9 cellular contexts compared by ENCODE assay signal in genomic region chr12:7460375-7461259, GRCh38. TPM values are rescaled to one million over a fixed set of nuclear protein-coding genes. Genes with fewer than 3 reads are reported as not detected.
A peak's percentile ranks its signal among the peaks of the same experiment; 100 is the strongest.
DNase-seq lines count a peak whose midpoint lies in the region; ATAC-seq and TF ChIP-seq lines count a peak whose summit lies in the region.
"Had no signal": no experiment of that assay in that cellular context is flagged by ENCODE, and none has a peak within 500 bp of the region (broad histone marks: within the 10 kb centered on the region; RNA-seq: fewer than 3 reads in every experiment).

No MANE protein-coding gene starts in this region.

- no peak overlapping the region for H3K27ac Mint-ChIP-seq in CD8-positive, alpha-beta memory T cell
- H3K27ac Mint-ChIP-seq in GM23338 (no peak overlapping the region), endothelial cell (ENCODE audit: unreplicated experiment) (no peak overlapping the region)
- H3K27ac Mint-ChIP-seq: stimulated activated naive CD8-positive, alpha-beta T cell treated with anti-CD3 and anti-CD28 coated beads, Interleukin-15, Interleukin-2, amounts not matched to agents 100 ng/mL and 50 ng/mL, for 24 hours had no signal

- H3F3A ChIP-seq in GM23338 (replicated peaks; ENCODE audit: low read depth): no peaks in the 10 kb centered on the region

- TF ChIP-seq CTCF in GM23338 (conservative IDR thresholded peaks at IDR 0.05; ENCODE audit: low read depth in 2 of 2) (peak; percentile 87 to 91), endothelial cell (IDR thresholded peaks at IDR 0.05; ENCODE audit: unreplicated experiment) (peak; percentile 71)

- no peaks in the 10 kb centered on the region for H3K36me3 ChIP-seq in CD8-positive, alpha-beta memory T cell (ENCODE audit: insufficient read depth, low read length)
- no peaks in the 10 kb centered on the region for H3K36me3 ChIP-seq in GM23338 (ENCODE audit: insufficient read depth)

- no peaks in the 10 kb centered on the region for H3K4me1 ChIP-seq in CD8-positive, alpha-beta memory T cell (ENCODE audit: insufficient read depth, low read length)
- no peaks in the 10 kb centered on the region for H3K4me1 ChIP-seq in GM23338 (ENCODE audit: insufficient read depth)

- H3K4me3 ChIP-seq in CD8-positive, alpha-beta memory T cell (ENCODE audit: low read length): no peak overlapping the region
- no peak overlapping the region for H3K4me3 ChIP-seq in GM23338

- H3K79me2 ChIP-seq in GM23338 (replicated peaks; ENCODE audit: insufficient read depth): no peaks in the 10 kb centered on the region

- H3K27me3 Mint-ChIP-seq in CD8-positive, alpha-beta memory T cell: peaks cover 3 to 15% of the 10 kb centered on the region in 2 donors
- no peaks in the 10 kb centered on the region for H3K27me3 Mint-ChIP-seq in GM23338 (ENCODE audit: insufficient read depth, low read depth, poor library complexity)
- peaks cover 1% of the 10 kb centered on the region for H3K27me3 Mint-ChIP-seq in endothelial cell (ENCODE audit: unreplicated experiment)

- H3K27ac ChIP-seq in CD8-positive, alpha-beta memory T cell (ENCODE audit: low read depth, low read length): no peak overlapping the region
- no peak overlapping the region for H3K27ac ChIP-seq in GM23338 (ENCODE audit: low read depth)

- ATAC-seq in GM23338: peak; percentile 100
- ATAC-seq in GM21529 (IDR thresholded peaks at IDR 0.05; ENCODE audit: unreplicated experiment): no peak

- no peaks in the 10 kb centered on the region for H3K4me1 Mint-ChIP-seq in CD8-positive, alpha-beta memory T cell
- H3K4me1 Mint-ChIP-seq in GM23338 (peaks cover 4% of the 10 kb centered on the region; the same call in 2 of the 3 replicates), endothelial cell (ENCODE audit: unreplicated experiment) (no peaks in the 10 kb centered on the region)

- no peaks in the 10 kb centered on the region for H3K9me3 ChIP-seq in CD8-positive, alpha-beta memory T cell (ENCODE audit: low read length)

- peak overlapping the region; percentile 50 for H2AFZ ChIP-seq in GM23338

- H3K27me3 ChIP-seq in CD8-positive, alpha-beta memory T cell (ENCODE audit: insufficient read depth, low read length, poor library complexity, severe bottlenecking): no peaks in the 10 kb centered on the region
- no peaks in the 10 kb centered on the region for H3K27me3 ChIP-seq in GM23338 (ENCODE audit: insufficient read depth)

- H3K4me2 ChIP-seq in GM23338: no peak overlapping the region

- H3K9me3 Mint-ChIP-seq in CD8-positive, alpha-beta memory T cell: peaks cover 0 to 2% (median under 1%) of the 10 kb centered on the region in 5 donors
- H3K9me3 Mint-ChIP-seq in GM23338: no peaks in the 10 kb centered on the region
- H3K9me3 Mint-ChIP-seq in endothelial cell (ENCODE audit: unreplicated experiment): no peaks in the 10 kb centered on the region
- H3K9me3 Mint-ChIP-seq: stimulated activated naive CD8-positive, alpha-beta T cell treated with anti-CD3 and anti-CD28 coated beads, Interleukin-15, Interleukin-2, amounts not matched to agents 100 ng/mL and 50 ng/mL, for 24 hours had no signal

- DNase-seq in CD8-positive, alpha-beta memory T cell: peak in 4 of 5 donors; percentile 4 to 68 (median 24)
- DNase-seq in GM23338 (ENCODE audit: low spot score): peak; percentile 84
- DNase-seq in NCI-H2196 treated with DMSO at 0.1 percent for 48 hours (lab: John Stamatoyannopoulos, UW; ENCODE audit: unreplicated experiment): peak; percentile 0
- peak; percentile 55 to 62 for DNase-seq in activated CD4-positive, alpha-beta T cell treated with anti-CD3 and anti-CD28 coated beads, Interleukin-2, amount 50 U/mL, for 48 hours
- peak; percentile 59 for DNase-seq in endothelial cell (ENCODE audit: low spot score)
- peak; percentile 40 for DNase-seq in middle frontal gyrus (ENCODE audit: extremely low spot score, low spot score)
- peak; percentile 27 for DNase-seq in stimulated activated naive CD4-positive, alpha-beta T cell treated with Interleukin-2 at 50 U/mL for 16 hours (lab: John Stamatoyannopoulos, UW)

- no peaks in the 10 kb centered on the region for H3K9me2 ChIP-seq in GM23338 (ENCODE audit: insufficient read depth)

- H4K20me1 ChIP-seq in GM23338 (replicated peaks; ENCODE audit: insufficient read depth): no peaks in the 10 kb centered on the region

- H3K36me3 Mint-ChIP-seq in CD8-positive, alpha-beta memory T cell: no peaks in the 10 kb centered on the region
- H3K36me3 Mint-ChIP-seq in GM23338 (ENCODE audit: low read depth) (no peaks in the 10 kb centered on the region), endothelial cell (ENCODE audit: low read depth, unreplicated experiment) (no peaks in the 10 kb centered on the region)

- CTCF ChIA-PET in CD8-positive, alpha-beta memory T cell (lab: Charles Lee): interaction anchor here (0.9 to 4.6 kb wide), 8 partner anchors 140 to 250 kb away, joined by 3 to 25 read pairs (median 6); no protein-coding TSS in a partner anchor

- H3K4me3 Mint-ChIP-seq in CD8-positive, alpha-beta memory T cell: no peak overlapping the region
- H3K4me3 Mint-ChIP-seq in GM23338 (no peak overlapping the region), endothelial cell (ENCODE audit: unreplicated experiment) (no peak overlapping the region)
- H3K4me3 Mint-ChIP-seq: stimulated activated naive CD8-positive, alpha-beta T cell treated with anti-CD3 and anti-CD28 coated beads, Interleukin-15, Interleukin-2, amounts not matched to agents 100 ng/mL and 50 ng/mL, for 24 hours had no signal

- POLR2A ChIA-PET in CD8-positive, alpha-beta memory T cell (lab: Charles Lee): no interaction called here

TF ChIP-seq in GM23338, 12 proteins besides CTCF, POLR2A, EP300 and RAD21 (continues in another document):
- no peak for TF ChIP-seq CREB1 (CRISPR knock-in tag; IDR thresholded peaks at IDR 0.05; ENCODE audit: low read depth)
- no peak for TF ChIP-seq REST (IDR thresholded peaks at IDR 0.05; ENCODE audit: unreplicated experiment)

RNA-seq across cellular contexts. Expression of gene CD163L1, which starts 16.7 kb away (rescaled TPM):
- under 1 TPM; 0.24 to 0.71 TPM for total RNA-seq in CD8-positive, alpha-beta memory T cell
- not detected for polyA plus RNA-seq in CD8-positive, alpha-beta memory T cell
- total RNA-seq in GM23338 (2014; rRNA removed; shearing (Covaris generic)): 0.14 and 1.6 TPM in 2 replicates
- polyA plus RNA-seq in GM23338 (2016; fragmentation: Nextera tagmentation; extraction: Ambion mirVana): 0.36 TPM in 1 of 2 replicates, not detected in the other
- 0.69 TPM for total RNA-seq in endothelial cell (ENCODE audit: unreplicated experiment)

RNA-seq across cellular contexts. Expression of gene CD163, which starts 43.0 kb away (rescaled TPM):
- 1 to 10 TPM; 3.0 to 5.6 TPM for total RNA-seq in CD8-positive, alpha-beta memory T cell
- not detected for polyA plus RNA-seq in CD8-positive, alpha-beta memory T cell
- total RNA-seq in GM23338 (2014; rRNA removed; shearing (Covaris generic)): 0.04 TPM in 1 of 2 replicates, not detected in the other
- polyA plus RNA-seq in GM23338 (2016; fragmentation: Nextera tagmentation; extraction: Ambion mirVana): not detected in 2 replicates
- total RNA-seq in endothelial cell (ENCODE audit: unreplicated experiment): 0.90 TPM

Comparison
In these comparisons a context has a peak if more than half of its experiments do, and no peak if none do; other contexts are left out.
1. DNase-seq: peak in every context shown above with its lines; median percentile 84 in GM23338; 59 in endothelial cell; 58 in activated CD4-positive, alpha-beta T cell treated with anti-CD3 and anti-CD28 coated beads, Interleukin-2, amount 50 U/mL, for 48 hours; 40 in middle frontal gyrus; 27 in stimulated activated naive CD4-positive, alpha-beta T cell treated with Interleukin-2 at 50 U/mL for 16 hours; 24 in CD8-positive, alpha-beta memory T cell; 0 in NCI-H2196 treated with DMSO at 0.1 percent for 48 hours.